1 cellular context compared by ENCODE assay signal in genomic region chr9:123406691-123407536, GRCh38.
TF ChIP-seq lines count a peak whose summit lies in the region.

No MANE protein-coding gene starts in this region.

TF ChIP-seq in SK-N-SH treated with all-trans-retinoic acid at 6 μM for 48 hours, 23 proteins besides CTCF, POLR2A, EP300 and RAD21 (continued from another document):
- TF ChIP-seq CSRNP3 (CRISPR knock-in tag; IDR thresholded peaks at IDR 0.05) (no peak), ISL1 (CRISPR knock-in tag; IDR thresholded peaks at IDR 0.05) (no peak), ZFP3 (CRISPR knock-in tag; IDR thresholded peaks at IDR 0.05) (no peak), CSDC2 (CRISPR knock-in tag; IDR thresholded peaks at IDR 0.05) (no peak), ARNTL (CRISPR knock-in tag; IDR thresholded peaks at IDR 0.05; ENCODE audit: borderline replicate concordance, low read depth) (no peak)
